ENCODE assay signal across 8 cellular contexts in genomic region chr16:56190903-56191806, GRCh38. TPM values are rescaled to one million over a fixed set of nuclear protein-coding genes. Genes with fewer than 3 reads are reported as not detected.
DNase-seq lines count a peak whose midpoint lies in the region; ATAC-seq and TF ChIP-seq lines count a peak whose summit lies in the region.

Gene GNAO1 (plus strand): TSS chr16:56191489. CDS start chr16:56192236, 747 bp downstream.

- no peak within 1 kb of the TSS for H3K18ac ChIP-seq in IMR-90 (ENCODE audit: low read depth, low read length)

- TF ChIP-seq RAD21 in IMR-90 (IDR thresholded peaks at IDR 0.05; ENCODE audit: low read length), result no peak

- no peak within 1 kb of the TSS for H2BK120ac ChIP-seq in IMR-90 (ENCODE audit: low read depth, low read length)

- 0 out of 2 replicates have a peak, but pooled peaks cover 5% of the 10 kb centered on the region for H3K9me3 ChIP-seq in IMR-90 (ENCODE audit: control insufficient read depth, insufficient read depth, low read length)
- no peaks in the 10 kb centered on the region for H3K9me3 ChIP-seq in prostate gland

- H4K5ac ChIP-seq in IMR-90 (ENCODE audit: low read depth, low read length), result no peak within 1 kb of the TSS

- H3K9ac ChIP-seq in IMR-90 (ENCODE audit: low read depth, low read length), result no peak within 1 kb of the TSS; the same call in 1 of the 2 replicates

- dilution Hi-C loops in IMR-90 (cut with HindIII; ENCODE audit: low sequenced_read_pairs, unreplicated experiment), result no loop called here

- H3K27ac ChIP-seq in IMR-90 (ENCODE audit: insufficient read depth, low read length), result no peak within 1 kb of the TSS
- peak within 1 kb of the TSS; percentile 77 to 80 for H3K27ac ChIP-seq in prostate gland

- H3K4me2 ChIP-seq in IMR-90 (ENCODE audit: low read depth, low read length), result peak within 1 kb of the TSS; percentile 67

- H3K27me3 ChIP-seq in IMR-90 (ENCODE audit: control insufficient read depth, insufficient read depth, low read length) (peaks cover 55% of the 10 kb centered on the region), prostate gland (replicated peaks; ENCODE audit: insufficient read depth) (no peaks in the 10 kb centered on the region)

- WGBS in IMR-90 (ENCODE audit: extremely low coverage in 2 of 2, insufficient read length in 1 of 2), 2 experiments, result 2% methylated on average over 41 of the region's 123 CpGs; no CpG with 5 or more reads in 1 of the 2 experiments
- WGBS in prostate gland, result 1% methylated on average over 82 of the region's 123 CpGs

- H3K36me3 ChIP-seq in IMR-90 (ENCODE audit: control insufficient read depth, insufficient read depth, low read length) (no peaks in the 10 kb centered on the region), prostate gland (no peaks in the 10 kb centered on the region)

- no peaks in the 10 kb centered on the region for H3K9me1 ChIP-seq in IMR-90 (ENCODE audit: insufficient read depth, low read length)

- no peak within 1 kb of the TSS for H2AK9ac ChIP-seq in IMR-90 (replicated peaks; ENCODE audit: low read depth, low read length, poor library complexity)

- no peaks in the 10 kb centered on the region for H3K79me1 ChIP-seq in IMR-90 (ENCODE audit: low read depth in 1 of 2, low read length in 2 of 2)

- H3K14ac ChIP-seq in IMR-90 (replicated peaks; ENCODE audit: low read depth, low read length), result no peak within 1 kb of the TSS

- no peaks in the 10 kb centered on the region for H4K20me1 ChIP-seq in IMR-90 (ENCODE audit: insufficient read depth, low read length)

- H3K4me1 ChIP-seq in IMR-90 (ENCODE audit: control insufficient read depth, insufficient read depth, low read length) (no peaks in the 10 kb centered on the region; the same call in 1 of the 2 replicates), prostate gland (replicated peaks) (no peaks in the 10 kb centered on the region)

- no peak within 1 kb of the TSS for H2BK15ac ChIP-seq in IMR-90 (ENCODE audit: low read depth, low read length)

- TF ChIP-seq POLR2A in IMR-90 (IDR thresholded peaks at IDR 0.05; ENCODE audit: low read depth, low read length) (no peak), prostate gland (IDR thresholded peaks at IDR 0.05) (no peak)

- H2BK20ac ChIP-seq in IMR-90 (ENCODE audit: low read depth, low read length), result no peak within 1 kb of the TSS

- no peak within 1 kb of the TSS for H4K8ac ChIP-seq in IMR-90 (ENCODE audit: low read depth in 2 of 2, low read length in 2 of 2)

- H2BK5ac ChIP-seq in IMR-90 (ENCODE audit: low read depth, low read length, poor library complexity, severe bottlenecking), result no peak within 1 kb of the TSS

- in situ Hi-C loops in IMR-90 (cut with MboI; ENCODE audit: low sequenced_read_pairs) (no loop called here), astrocyte of the cerebellum (cut with HindIII; ENCODE audit: low sequenced_read_pairs) (no loop called here)

- H3K4me3 ChIP-seq in IMR-90 (ENCODE audit: insufficient read depth, low read depth, low read length) (peak within 1 kb of the TSS; percentile 55), astrocyte of the cerebellum (ENCODE audit: low read depth, low read length) (peak within 1 kb of the TSS; percentile 43), prostate gland (peak within 1 kb of the TSS; percentile 58 to 67)

- POLR2A ChIA-PET in GM10248 (lab: Yijun Ruan, JAX) (no interaction called here), IMR-90 (lab: Charles Lee; ENCODE audit: unreplicated experiment) (no interaction called here)

- no peak within 1 kb of the TSS; the same call in 1 of the 2 replicates for H3K23ac ChIP-seq in IMR-90 (ENCODE audit: low read depth, low read length)

- peak within 1 kb of the TSS; percentile 91 for H2AFZ ChIP-seq in IMR-90 (replicated peaks; ENCODE audit: low read length, poor library complexity)

- intact Hi-C loops in IMR-90 (cut with micrococcal nuclease), result loop anchor here (5.0 kb wide), 1 partner anchor 111 kb away; no protein-coding TSS in a partner anchor
- intact Hi-C loops in prostate gland (cut with DNase I), result no loop called here

- DNase-seq in GM10248 (ENCODE audit: extremely low spot score) (peak; percentile 50), IMR-90 (peak; percentile 51), T follicular helper cell (ENCODE audit: low read depth) (peak; percentile 61), astrocyte of the cerebellum (ENCODE audit: low read depth) (no peak), hepatic stellate cell (ENCODE audit: low spot score) (peak; percentile 65), prostate gland (ENCODE audit: low spot score) (peak; percentile 49), AML-193 (lab: John Stamatoyannopoulos, UW) (no peak), KG1 (lab: John Stamatoyannopoulos, UW) (no peak)

- no peak within 1 kb of the TSS for H3K4ac ChIP-seq in IMR-90 (ENCODE audit: low read depth, low read length)

- ATAC-seq in IMR-90 (ENCODE audit: low read depth), result peak; percentile 90

- no peak within 1 kb of the TSS for H4K91ac ChIP-seq in IMR-90 (ENCODE audit: insufficient read depth, low read depth, low read length)

- no peak within 1 kb of the TSS for H2AK5ac ChIP-seq in IMR-90 (ENCODE audit: low read depth, low read length)

- TF ChIP-seq CTCF in GM10248 (IDR thresholded peaks at IDR 0.05; ENCODE audit: control extremely low read depth, extremely low read depth, low read depth, missing control alignments) (no peak), IMR-90 (conservative IDR thresholded peaks at IDR 0.05; ENCODE audit: low read depth, low read length) (no peak), astrocyte of the cerebellum (IDR thresholded peaks at IDR 0.05; ENCODE audit: low read depth, low read length, missing control alignments) (no peak), prostate gland (IDR thresholded peaks at IDR 0.05) (no peak)

- BruUV-seq in IMR-90 (replicated peaks; lab: Mats Ljungman, UMichigan), result no TSS peak

- CTCF ChIA-PET in GM10248 (lab: Yijun Ruan, JAX) (interaction anchor here (0.5 kb wide), 1 partner anchor 762 kb away, joined by 3 read pairs; no protein-coding TSS in a partner anchor), IMR-90 (lab: Yijun Ruan, JAX) (no interaction called here)

- H3K56ac ChIP-seq in IMR-90 (ENCODE audit: extremely low read depth, insufficient read depth, low read length), result no peak within 1 kb of the TSS

TF ChIP-seq in IMR-90, 13 proteins besides CTCF, POLR2A, EP300 and RAD21:
- TF ChIP-seq BHLHE40 (IDR thresholded peaks at IDR 0.05; ENCODE audit: low read depth, low read length) (no peak), RFX5 (IDR thresholded peaks at IDR 0.05; ENCODE audit: low read depth, low read length) (no peak), MAZ (IDR thresholded peaks at IDR 0.05; ENCODE audit: borderline replicate concordance, low read depth, low read length) (peak; percentile 70; the same call in 1 of the 2 replicates), CHD1 (IDR thresholded peaks at IDR 0.05; ENCODE audit: low read depth, low read length) (no peak), FOS (IDR thresholded peaks at IDR 0.05; ENCODE audit: low read depth, low read length) (no peak)
- TF ChIP-seq, protein P1, sequence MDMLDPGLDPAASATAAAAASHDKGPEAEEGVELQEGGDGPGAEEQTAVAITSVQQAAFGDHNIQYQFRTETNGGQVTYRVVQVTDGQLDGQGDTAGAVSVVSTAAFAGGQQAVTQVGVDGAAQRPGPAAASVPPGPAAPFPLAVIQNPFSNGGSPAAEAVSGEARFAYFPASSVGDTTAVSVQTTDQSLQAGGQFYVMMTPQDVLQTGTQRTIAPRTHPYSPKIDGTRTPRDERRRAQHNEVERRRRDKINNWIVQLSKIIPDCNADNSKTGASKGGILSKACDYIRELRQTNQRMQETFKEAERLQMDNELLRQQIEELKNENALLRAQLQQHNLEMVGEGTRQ (IDR thresholded peaks at IDR 0.05; ENCODE audit: low read depth, low read length), result no peak

RNA-seq across cellular contexts. Expression of gene GNAO1, which starts in this region (rescaled TPM):
- total RNA-seq in IMR-90 (2012; rRNA removed) (under 0.01 TPM in 1 of 2 replicates, not detected in the other), prostate gland (10 to 100 TPM in 1 of 2 donors, 1 to 10 TPM in 1; 6.1 to 23.6 TPM)
- 0.07 and 0.09 TPM in 2 replicates for polyA plus RNA-seq in IMR-90 (2012; rRNA removed)
- 0.03 and 0.10 TPM in 2 replicates for polyA plus RNA-seq in IMR-90 (2012; cell fraction: cytosol; rRNA removed)
- 0.11 and 0.25 TPM in 2 replicates for polyA plus RNA-seq in IMR-90 (2012; cell fraction: nucleus; rRNA removed; ENCODE audit: low replicate concordance)

Comparison
In these comparisons a context has a peak if more than half of its experiments do, and no peak if none do; other contexts are left out.
1. Peak in DNase-seq, ATAC-seq, H3K4me3 ChIP-seq and H3K4me2 ChIP-seq in IMR-90; RNA of the gene not detected or under 1 TPM.
2. DNase-seq: peak in GM10248 (single experiment), T follicular helper cell (single experiment), hepatic stellate cell (single experiment) and prostate gland (single experiment); none in astrocyte of the cerebellum (single experiment), AML-193 (0 of 2) and KG1 (single experiment).
3. Peak in every context shown above with its lines, with median percentiles within 50 percentile points of each other: H3K4me3 ChIP-seq.